In the genomic region with DNA sequence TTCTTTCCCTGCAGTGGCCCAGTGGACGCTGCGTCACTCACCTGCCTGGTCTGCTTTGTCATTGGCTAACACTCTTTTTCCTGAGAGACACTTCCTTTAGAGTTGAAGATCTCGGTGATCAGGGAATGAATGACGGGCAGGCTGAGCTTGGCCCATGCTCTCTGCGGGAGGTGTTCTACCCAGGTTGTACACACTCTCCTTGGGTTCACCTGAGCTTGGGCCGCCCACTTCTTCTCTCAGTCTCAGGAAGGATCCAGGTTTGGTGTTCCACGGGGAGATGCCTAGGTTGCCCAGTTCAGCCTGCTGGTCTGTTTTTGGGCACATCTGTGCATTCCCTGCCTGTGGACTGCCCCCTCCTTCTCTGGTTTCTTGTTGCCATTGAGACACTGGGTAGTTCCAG, we compare ENCODE assay signal across 17 cellular contexts.
"Had no signal": no experiment of that assay in that cellular context is flagged by ENCODE, and none has a peak within 500 bp of the region (broad histone marks: within the 10 kb centered on the region; RNA-seq: fewer than 3 reads in every experiment).

No MANE protein-coding gene starts in this region.

- H3K4me1 Mint-ChIP-seq: neural progenitor cell had no signal

- H3K27ac Mint-ChIP-seq: neural progenitor cell, type B pancreatic cell had no signal

- H3K4me3 Mint-ChIP-seq: natural killer cell, neural progenitor cell, type B pancreatic cell had no signal

- H3K27me3 Mint-ChIP-seq: progenitor cell of endocrine pancreas, type B pancreatic cell had no signal

- DNase-seq: colonic mucosa; dermis blood vessel endothelial cell; erythroblast; foreskin melanocyte; head of caudate nucleus; left colon; natural killer cell; nucleus accumbens; ovary; small intestine; stimulated activated CD4-positive, alpha-beta T cell treated with anti-CD3 and anti-CD28 coated beads, Interleukin-12 subunit alpha, Interleukin-12 subunit beta, amount 100 ng/mL, for 4 hours; stimulated activated naive CD8-positive, alpha-beta T cell treated with anti-CD3 and anti-CD28 coated beads, Interleukin-15, Interleukin-2, amounts not matched to agents 100 U/mL and 50 U/mL, for 24 hours; thyroid gland had no signal

- H3K9me3 Mint-ChIP-seq: natural killer cell had no signal

- ATAC-seq: natural killer cell; right cardiac atrium; stimulated activated naive CD8-positive, alpha-beta T cell treated with anti-CD3 and anti-CD28 coated beads, Interleukin-15, Interleukin-2, amounts not matched to agents 100 U/mL and 50 U/mL, for 24 hours had no signal
